Comparison of ENCODE assay signal across 9 cellular contexts in genomic region chr14:50964683-50965390, GRCh38. TPM values are rescaled to one million over a fixed set of nuclear protein-coding genes. Genes with fewer than 3 reads are reported as not detected.
DNase-seq lines count a peak whose midpoint lies in the region; ATAC-seq, FAIRE-seq and TF ChIP-seq lines count a peak whose summit lies in the region.
"Had no signal": no experiment of that assay in that cellular context is flagged by ENCODE, and none has a peak within 500 bp of the region (broad histone marks: within the 10 kb centered on the region; RNA-seq: fewer than 3 reads in every experiment).

No MANE protein-coding gene starts in this region.

- 8 to 12% (median 9%) methylated on average over 5 of the region's 5 CpGs for WGBS in ovary, 3 donors

- TF ChIP-seq CTCF in epithelial cell of esophagus (IDR thresholded peaks at IDR 0.05; ENCODE audit: insufficient read depth, low read depth, low read length, missing control alignments) (no peak), ovary (IDR thresholded peaks at IDR 0.05) (no peak)

- no peaks in the 10 kb centered on the region for H3K9me3 ChIP-seq in ovary

- FAIRE-seq in GM12892 (lab: Jason Lieb, UNC): no peak

- TF ChIP-seq EP300 in ovary (IDR thresholded peaks at IDR 0.05): no peak

- DNase-seq in AG20443 (ENCODE audit: low spot score): peak; percentile 59
- DNase-seq in NCI-H2171 treated with DMSO at 0.1 percent for 48 hours (lab: John Stamatoyannopoulos, UW): peak; percentile 60
- peak; percentile 96 for DNase-seq in epithelial cell of esophagus (ENCODE audit: low read depth)
- peak in 4 of 5 donors; percentile 33 to 73 (median 69) for DNase-seq in ovary
- no peak for DNase-seq in NCI-H146 (lab: John Stamatoyannopoulos, UW)
- DNase-seq in KG1 (lab: John Stamatoyannopoulos, UW): no peak
- no peak for DNase-seq in GM12892 (ENCODE audit: insufficient read length)
- DNase-seq: GF-D8 had no signal

- intact Hi-C loops in ovary (cut with DNase I): no loop called here

- peaks cover 2% of the 10 kb centered on the region for H3K4me1 ChIP-seq in ovary (ENCODE audit: insufficient read depth)

- no peaks in the 10 kb centered on the region for H3K36me3 ChIP-seq in ovary

- no peak for ATAC-seq in HG03175 (IDR thresholded peaks at IDR 0.05; ENCODE audit: unreplicated experiment)

- no peak overlapping the region for H3K27ac ChIP-seq in ovary

- no peaks in the 10 kb centered on the region for H3K27me3 ChIP-seq in ovary

- TF ChIP-seq POLR2A in ovary (IDR thresholded peaks at IDR 0.05): no peak
- TF ChIP-seq POLR2A in GM12892 (IDR thresholded peaks at IDR 0.05; ENCODE audit: low read depth, low read length): no peak

- H3K4me3 ChIP-seq in epithelial cell of esophagus (ENCODE audit: low read length): no peak overlapping the region
- H3K4me3 ChIP-seq in ovary: no peak overlapping the region

RNA-seq across cellular contexts. Expression of gene PYGL, which starts 20.6 kb away (rescaled TPM):
- total RNA-seq in ovary: 10 to 100 TPM; 25.8 to 53.7 (median 32.6) TPM
- 10 to 100 TPM; 19.6 to 34.3 TPM for polyA plus RNA-seq in ovary
- 10.1 TPM for polyA plus RNA-seq in GM12892 (2012; ENCODE audit: missing spikeins)

Comparison
In these comparisons a context has a peak if more than half of its experiments do, and no peak if none do; other contexts are left out.
1. DNase-seq: peak in AG20443 (single experiment), NCI-H2171 treated with DMSO at 0.1 percent for 48 hours (single experiment), epithelial cell of esophagus (single experiment) and ovary (4 of 5); none in NCI-H146 (single experiment), KG1 (single experiment) and GM12892 (single experiment).